14 cellular contexts compared by ENCODE assay signal in the genomic region with DNA sequence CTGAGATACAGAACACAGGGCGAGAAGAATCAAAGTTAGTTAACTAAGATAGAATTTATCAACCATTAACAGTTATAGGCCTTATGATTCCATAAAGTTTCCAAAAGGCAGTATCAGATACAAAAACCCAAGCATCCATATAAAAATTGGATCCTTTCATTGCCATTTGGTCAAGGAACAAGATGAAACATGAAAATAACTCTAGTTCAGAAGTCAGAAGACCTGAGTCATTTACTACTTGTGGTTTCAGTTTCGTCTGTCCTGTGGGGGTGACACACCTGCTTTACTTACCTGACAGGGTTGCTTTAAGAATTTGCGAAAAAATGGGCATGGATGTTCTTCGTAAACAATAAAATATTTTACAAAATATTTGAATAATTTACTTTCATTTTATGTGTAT.
DNase-seq lines count a peak whose midpoint lies in the region; ATAC-seq, FAIRE-seq and TF ChIP-seq lines count a peak whose summit lies in the region.
"Had no signal": no experiment of that assay in that cellular context is flagged by ENCODE, and none has a peak within 500 bp of the region (broad histone marks: within the 10 kb centered on the region; RNA-seq: fewer than 3 reads in every experiment).

No MANE protein-coding gene starts in this region.

- H3K27me3 Mint-ChIP-seq in endothelial cell (ENCODE audit: unreplicated experiment), result peaks cover 2% of the 10 kb centered on the region
- no peaks in the 10 kb centered on the region for H3K27me3 Mint-ChIP-seq in endodermal cell (ENCODE audit: insufficient read depth)
- H3K27me3 Mint-ChIP-seq: activated T-helper 17 cell treated with anti-CD3 and anti-CD28 coated beads, Interleukin-2, amount 50 U/mL, for 72 hours; natural killer cell treated with Interleukin-12 subunit alpha and Interleukin-12 subunit beta and Interleukin-15 and Interleukin-18, amount 100 ng/mL, for 72 hours had no signal

- WGBS in endodermal cell (ENCODE audit: insufficient coverage in 1 of 2, insufficient read length in 1 of 2), 2 experiments, result 89% methylated on average over 2 of the region's 4 CpGs; no CpG with 5 or more reads in 1 of the 2 experiments

- H3K27ac ChIP-seq in endodermal cell (ENCODE audit: low read depth, low read length), result no peak overlapping the region
- H3K27ac ChIP-seq: SJCRH30 had no signal

- H3K27ac Mint-ChIP-seq in endothelial cell (ENCODE audit: unreplicated experiment) (no peak overlapping the region), endodermal cell (no peak overlapping the region)
- H3K27ac Mint-ChIP-seq: activated T-helper 17 cell treated with anti-CD3 and anti-CD28 coated beads, Interleukin-2, amount 50 U/mL, for 72 hours; immature natural killer cell; natural killer cell treated with Interleukin-12 subunit alpha and Interleukin-12 subunit beta and Interleukin-15 and Interleukin-18, amount 100 ng/mL, for 72 hours had no signal

- TF ChIP-seq CTCF in GM20000 (IDR thresholded peaks at IDR 0.05; ENCODE audit: extremely low read depth, missing control alignments) (no peak), endothelial cell (IDR thresholded peaks at IDR 0.05; ENCODE audit: unreplicated experiment) (no peak), endodermal cell (conservative IDR thresholded peaks at IDR 0.05) (no peak)

- H3K27me3 ChIP-seq in endodermal cell (ENCODE audit: control insufficient read depth, insufficient read depth, low read length, poor library complexity, severe bottlenecking), result no peaks in the 10 kb centered on the region
- H3K27me3 ChIP-seq: SJCRH30, spleen had no signal

- no peak overlapping the region for H3K4me3 Mint-ChIP-seq in endothelial cell (ENCODE audit: unreplicated experiment)
- H3K4me3 Mint-ChIP-seq in endodermal cell, result no peak overlapping the region
- H3K4me3 Mint-ChIP-seq: activated T-helper 17 cell treated with anti-CD3 and anti-CD28 coated beads, Interleukin-2, amount 50 U/mL, for 72 hours; immature natural killer cell; natural killer cell treated with Interleukin-12 subunit alpha and Interleukin-12 subunit beta and Interleukin-15 and Interleukin-18, amount 100 ng/mL, for 72 hours had no signal

- H3K9ac ChIP-seq in endodermal cell (ENCODE audit: extremely low read depth, low read length, poor library complexity, severe bottlenecking), result no peak overlapping the region

- ATAC-seq in HG02885 (IDR thresholded peaks at IDR 0.05; ENCODE audit: poor library complexity, unreplicated experiment), result peak; percentile 75
- ATAC-seq in HG03558 (IDR thresholded peaks at IDR 0.05; ENCODE audit: extremely low read depth, unreplicated experiment), result peak; percentile 33
- ATAC-seq: activated T-helper 17 cell treated with anti-CD3 and anti-CD28 coated beads, Interleukin-2, amount 50 U/mL, for 72 hours; natural killer cell treated with Interleukin-12 subunit alpha and Interleukin-12 subunit beta and Interleukin-15 and Interleukin-18, amount 100 ng/mL, for 72 hours had no signal

- H3K36me3 ChIP-seq in endodermal cell (ENCODE audit: control insufficient read depth, insufficient read depth, low read length), result no peaks in the 10 kb centered on the region
- H3K36me3 ChIP-seq: SJCRH30, spleen had no signal

- no peaks in the 10 kb centered on the region for H3K9me3 ChIP-seq in endodermal cell (ENCODE audit: control insufficient read depth, low read length)
- H3K9me3 ChIP-seq: SJCRH30 had no signal

- peaks cover 3% of the 10 kb centered on the region for H3K4me1 Mint-ChIP-seq in endothelial cell (ENCODE audit: unreplicated experiment)
- H3K4me1 Mint-ChIP-seq in endodermal cell, result peaks cover 8% of the 10 kb centered on the region
- H3K4me1 Mint-ChIP-seq: activated T-helper 17 cell treated with anti-CD3 and anti-CD28 coated beads, Interleukin-2, amount 50 U/mL, for 72 hours; immature natural killer cell had no signal

- no peak overlapping the region for H3K4me3 ChIP-seq in endodermal cell (ENCODE audit: low read length)
- H3K4me3 ChIP-seq: SJCRH30, spleen had no signal

- no peaks in the 10 kb centered on the region for H3K4me1 ChIP-seq in endodermal cell (ENCODE audit: control insufficient read depth, insufficient read depth, low read length)
- H3K4me1 ChIP-seq: SJCRH30, spleen had no signal

- DNase-seq in GM18507 (ENCODE audit: extremely low spot score, insufficient read length, low read depth) (no peak), GM20000 (ENCODE audit: low spot score) (peak; percentile 13), NCI-H2171 (lab: John Stamatoyannopoulos, UW) (no peak), endothelial cell (ENCODE audit: low spot score) (no peak), endodermal cell (no peak)
- no peak for DNase-seq in stimulated activated naive CD4-positive, alpha-beta T cell (lab: John Stamatoyannopoulos, UW)
- DNase-seq: DMS79 treated with DMSO at 0.1 percent for 48 hours, immature natural killer cell, SJCRH30, spleen had no signal

- H3K36me3 Mint-ChIP-seq in endothelial cell (ENCODE audit: low read depth, unreplicated experiment), result no peaks in the 10 kb centered on the region
- H3K36me3 Mint-ChIP-seq in endodermal cell (ENCODE audit: low read depth), result no peaks in the 10 kb centered on the region
- H3K36me3 Mint-ChIP-seq: natural killer cell treated with Interleukin-12 subunit alpha and Interleukin-12 subunit beta and Interleukin-15 and Interleukin-18, amount 100 ng/mL, for 72 hours had no signal

- FAIRE-seq in GM18507 (lab: Jason Lieb, UNC), result peak; percentile 64

- H3K9me3 Mint-ChIP-seq in endothelial cell (ENCODE audit: unreplicated experiment), result no peaks in the 10 kb centered on the region
- peaks cover 2% of the 10 kb centered on the region for H3K9me3 Mint-ChIP-seq in endodermal cell
- H3K9me3 Mint-ChIP-seq: activated T-helper 17 cell treated with anti-CD3 and anti-CD28 coated beads, Interleukin-2, amount 50 U/mL, for 72 hours; natural killer cell treated with Interleukin-12 subunit alpha and Interleukin-12 subunit beta and Interleukin-15 and Interleukin-18, amount 100 ng/mL, for 72 hours had no signal
